ENCODE assay signal across 10 cellular contexts in the genomic region with DNA sequence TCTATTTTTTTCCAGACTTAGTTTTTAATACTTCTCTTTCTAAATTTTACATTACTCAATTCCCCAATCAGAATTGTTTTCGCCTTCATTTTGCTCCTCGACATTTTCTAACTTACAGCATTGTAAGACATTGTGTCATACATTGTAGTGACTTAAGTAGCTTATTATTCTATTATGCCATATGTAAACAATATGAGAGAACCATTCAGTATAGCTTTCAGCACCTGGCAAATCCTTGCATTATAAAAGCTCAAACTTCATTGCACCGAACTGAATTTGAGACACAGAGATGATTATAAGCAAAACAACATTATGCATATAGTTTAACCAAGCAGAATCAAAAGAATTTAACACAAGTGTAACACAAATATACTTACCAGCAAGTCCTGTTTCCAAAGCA.
"Had no signal": no experiment of that assay in that cellular context is flagged by ENCODE, and none has a peak within 500 bp of the region (broad histone marks: within the 10 kb centered on the region; RNA-seq: fewer than 3 reads in every experiment).

No MANE protein-coding gene starts in this region.

- H3K4me3 Mint-ChIP-seq: GM23338, H9, HFFc6, IgD-negative memory B cell had no signal

- ATAC-seq: GM23338, HCT116, HepG2 had no signal

- H2AFZ ChIP-seq: GM23338 had no signal

- DNase-seq: H9, HFFc6, KBM-7 had no signal

- H3K27ac ChIP-seq: HL-60 had no signal

- H3K9me3 Mint-ChIP-seq: GM23338, H9, HFFc6, IgD-negative memory B cell had no signal

- FAIRE-seq: H1, H54, HepG2 had no signal

- H3K27ac Mint-ChIP-seq: HFFc6 had no signal

- H3K4me2 ChIP-seq: GM23338 had no signal

- H3K27me3 Mint-ChIP-seq: IgD-negative memory B cell had no signal

- H3K4me3 ChIP-seq: GM23338 had no signal
